In the genomic region with DNA sequence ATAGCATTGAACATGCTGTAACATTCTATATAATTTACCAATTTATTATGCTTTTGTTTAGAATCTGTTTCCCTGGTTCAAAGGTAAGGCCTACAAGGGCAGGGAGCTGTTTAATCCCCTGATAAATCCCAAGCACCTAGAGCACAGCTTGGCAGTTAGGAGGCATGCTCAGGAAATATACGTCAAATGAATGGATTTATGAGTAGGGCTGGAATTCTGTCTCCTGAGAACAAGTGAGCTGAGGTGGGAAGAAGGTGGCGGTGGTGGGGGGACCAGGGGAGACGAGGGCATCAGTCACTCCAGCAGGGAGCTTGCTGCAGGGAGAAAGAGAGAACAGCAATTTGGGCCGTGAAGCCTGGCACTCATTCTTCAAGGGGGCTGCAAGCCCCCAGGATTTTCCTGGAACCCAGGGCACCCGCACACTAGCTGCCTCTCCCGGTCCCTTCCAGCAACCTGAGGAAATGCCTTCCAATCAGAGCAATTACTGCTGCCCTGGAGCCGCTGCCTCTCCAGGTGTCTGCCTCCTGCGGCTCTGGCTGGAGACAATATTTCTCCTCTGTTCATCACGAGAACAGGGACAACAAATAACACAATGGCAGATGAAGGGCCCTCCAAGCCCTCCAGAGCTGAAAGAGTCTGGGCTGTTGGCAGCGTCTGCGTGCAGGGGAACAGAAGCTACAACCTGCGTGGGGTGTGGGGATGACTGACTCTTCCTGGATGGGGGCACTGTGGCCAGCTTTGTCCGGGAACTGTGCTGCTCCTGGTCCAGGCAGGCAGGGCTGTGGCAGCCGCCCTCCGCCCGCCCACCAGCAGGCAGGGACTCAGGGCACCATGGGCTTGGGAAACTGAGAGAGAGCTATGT, we compare ENCODE assay signal across 21 cellular contexts.
DNase-seq lines count a peak whose midpoint lies in the region; ATAC-seq and TF ChIP-seq lines count a peak whose summit lies in the region.
"Had no signal": no experiment of that assay in that cellular context is flagged by ENCODE, and none has a peak within 500 bp of the region (broad histone marks: within the 10 kb centered on the region; RNA-seq: fewer than 3 reads in every experiment).

No MANE protein-coding gene starts in this region.

- H3K9me3 ChIP-seq in WERI-Rb-1 (ENCODE audit: severe bottlenecking) (no peaks in the 10 kb centered on the region), upper lobe of right lung (no peaks in the 10 kb centered on the region), esophagus squamous epithelium (no peaks in the 10 kb centered on the region), GM23248 (ENCODE audit: low read depth) (no peaks in the 10 kb centered on the region)
- H3K9me3 ChIP-seq: BE2C, prostate gland had no signal

- in situ Hi-C loops in GM23248 (cut with MboI), result no loop called here

- peak; percentile 33 for ATAC-seq in upper lobe of right lung
- ATAC-seq: HepG2, natural killer cell had no signal

- TF ChIP-seq POLR2A in esophagus squamous epithelium (IDR thresholded peaks at IDR 0.05), result no peak

- TF ChIP-seq CTCF in WERI-Rb-1 (IDR thresholded peaks at IDR 0.05; ENCODE audit: low read depth, low read length), result no peak
- no peak for TF ChIP-seq CTCF in upper lobe of right lung (IDR thresholded peaks at IDR 0.05)
- no peak for TF ChIP-seq CTCF in esophagus squamous epithelium (IDR thresholded peaks at IDR 0.05)

- no peaks in the 10 kb centered on the region for H3K36me3 ChIP-seq in WERI-Rb-1
- no peaks in the 10 kb centered on the region for H3K36me3 ChIP-seq in upper lobe of right lung
- H3K36me3 ChIP-seq in esophagus squamous epithelium, result no peaks in the 10 kb centered on the region
- H3K36me3 ChIP-seq in GM23248 (ENCODE audit: low read depth), result no peaks in the 10 kb centered on the region
- H3K36me3 ChIP-seq: BE2C, prostate gland had no signal

- 65 to 71% methylated on average over 6 of the region's 16 CpGs for WGBS in esophagus squamous epithelium, 2 donors
- 67 to 83% methylated on average over 15 to 16 of the region's 16 CpGs for WGBS in GM23248 (ENCODE audit: low coverage in 1 of 2, low lambda C conversion rate in 2 of 2, missing lambda C conversion rate in 2 of 2), 2 experiments

- H3K27ac ChIP-seq in WERI-Rb-1 (peak overlapping the region; percentile 26; the same call in 1 of the 2 replicates), upper lobe of right lung (no peak overlapping the region), esophagus squamous epithelium (no peak overlapping the region), GM23248 (no peak overlapping the region)
- H3K27ac ChIP-seq: prostate gland, skin epidermis had no signal

- no peaks in the 10 kb centered on the region for H3K9me2 ChIP-seq in GM23248 (ENCODE audit: insufficient read depth)

- peak; percentile 9 for DNase-seq in NCI-H2227 (lab: John Stamatoyannopoulos, UW; ENCODE audit: unreplicated experiment)
- DNase-seq in NCI-H2227 treated with DMSO at 0.1 percent for 48 hours (lab: John Stamatoyannopoulos, UW), result no peak
- DNase-seq in NCI-H2029 treated with DMSO at 0.1 percent for 48 hours (lab: John Stamatoyannopoulos, UW), result peak; percentile 94
- peak; percentile 42 for DNase-seq in WERI-Rb-1
- DNase-seq in upper lobe of right lung, result no peak
- DNase-seq in head of caudate nucleus, result no peak
- DNase-seq in esophagus squamous epithelium (lab: John Stamatoyannopoulos, UW), result no peak
- no peak for DNase-seq in GM23248
- DNase-seq: activated CD4-positive, alpha-beta T cell treated with anti-CD3 and anti-CD28 coated beads, Interleukin-2, amount 10 ng/mL, durations not matched to agents 24 days and 14 days; activated CD8-positive, alpha-beta memory T cell treated with anti-CD3 and anti-CD28 coated beads, Interleukin-2, amount 50 U/mL, for 4 hours; activated effector memory CD4-positive, alpha-beta T cell treated with anti-CD3 and anti-CD28 coated beads, Interleukin-2, amount 50 U/mL, for 16 hours; BE2C; cortex of kidney; H7; natural killer cell; NCI-H446; Right ventricle myocardium superior; stimulated activated CD4-positive, alpha-beta T cell treated with anti-CD3 and anti-CD28 coated beads, Interleukin-4, amount 100 ng/mL, for 1 hour had no signal

- H3K27me3 ChIP-seq in WERI-Rb-1 (ENCODE audit: insufficient read depth, low read depth, severe bottlenecking) (no peaks in the 10 kb centered on the region), upper lobe of right lung (no peaks in the 10 kb centered on the region), esophagus squamous epithelium (peaks cover 0 to 64% (median 0%) of the 10 kb centered on the region in 4 donors), GM23248 (replicated peaks; ENCODE audit: insufficient read depth) (no peaks in the 10 kb centered on the region)
- H3K27me3 ChIP-seq: BE2C had no signal

- H3K4me3 ChIP-seq in WERI-Rb-1 (ENCODE audit: low read depth, low read length), result no peak overlapping the region
- no peak overlapping the region for H3K4me3 ChIP-seq in upper lobe of right lung
- H3K4me3 ChIP-seq in esophagus squamous epithelium, result no peak overlapping the region
- no peak overlapping the region for H3K4me3 ChIP-seq in GM23248
- H3K4me3 ChIP-seq: prostate gland, skin epidermis had no signal

- no peaks in the 10 kb centered on the region for H4K20me1 ChIP-seq in GM23248 (ENCODE audit: insufficient read depth)

- H3F3A ChIP-seq in GM23248 (ENCODE audit: insufficient read depth), result peaks cover 9% of the 10 kb centered on the region; the same call in 1 of the 2 replicates

- no peak overlapping the region for H2AFZ ChIP-seq in GM23248

- no peaks in the 10 kb centered on the region for H3K79me2 ChIP-seq in GM23248 (ENCODE audit: insufficient read depth)

- H3K9ac ChIP-seq in GM23248, result no peak overlapping the region

- H3K4me2 ChIP-seq in GM23248 (ENCODE audit: unreplicated experiment), result no peak overlapping the region

- H3K4me1 ChIP-seq in upper lobe of right lung (no peaks in the 10 kb centered on the region), esophagus squamous epithelium (peaks cover 0 to 23% (median 6%) of the 10 kb centered on the region in 3 donors), GM23248 (ENCODE audit: insufficient read depth) (peaks cover 5% of the 10 kb centered on the region)
- H3K4me1 ChIP-seq: prostate gland had no signal

- intact Hi-C loops in upper lobe of right lung (cut with DNase I) (no loop called here), head of caudate nucleus (cut with DNase I) (no loop called here), esophagus squamous epithelium (cut with DNase I) (no loop called here)

Comparison
In these comparisons a context has a peak if more than half of its experiments do, and no peak if none do; other contexts are left out.
1. DNase-seq: peak in NCI-H2227 (single experiment), NCI-H2029 treated with DMSO at 0.1 percent for 48 hours (single experiment) and WERI-Rb-1 (single experiment); none in NCI-H2227 treated with DMSO at 0.1 percent for 48 hours (single experiment), upper lobe of right lung (single experiment), head of caudate nucleus (0 of 42), esophagus squamous epithelium (single experiment) and GM23248 (single experiment).